In the genomic region with DNA sequence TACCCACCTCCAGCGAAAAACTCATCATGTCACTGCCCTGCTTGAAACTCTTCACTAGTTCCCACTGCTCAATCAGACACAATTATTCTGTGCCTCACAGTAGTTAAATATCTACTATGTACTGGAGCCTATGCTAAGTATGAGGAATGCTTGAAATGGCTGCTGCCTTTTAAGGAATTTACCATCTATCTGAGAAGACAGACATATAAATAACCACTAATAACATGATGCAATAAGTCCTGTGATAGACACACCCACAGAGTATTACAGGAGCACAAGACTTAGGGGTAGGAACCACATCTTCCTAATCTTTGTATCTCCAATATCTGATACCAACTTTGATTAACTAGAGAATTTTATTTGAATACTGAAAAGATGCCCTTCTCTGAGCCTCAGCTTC, we compare ENCODE assay signal across 12 cellular contexts. TPM values are rescaled to one million over a fixed set of nuclear protein-coding genes. Genes with fewer than 3 reads are reported as not detected.
DNase-seq lines count a peak whose midpoint lies in the region; ATAC-seq and TF ChIP-seq lines count a peak whose summit lies in the region.
"Had no signal": no experiment of that assay in that cellular context is flagged by ENCODE, and none has a peak within 500 bp of the region (broad histone marks: within the 10 kb centered on the region; RNA-seq: fewer than 3 reads in every experiment).

No MANE protein-coding gene starts in this region.

- peak overlapping the region in 1 of 59 donors; percentile 41 for H3K27ac ChIP-seq in dorsolateral prefrontal cortex
- H3K27ac ChIP-seq: HL-60, psoas muscle had no signal

- intact Hi-C loops in dorsolateral prefrontal cortex (cut with DNase I) (loop anchor here (1.0 to 10.0 kb wide), 2 partner anchors 37 to 291 kb away; no protein-coding TSS in a partner anchor), natural killer cell (cut with micrococcal nuclease) (loop anchor here (1.0 to 2.0 kb wide), 2 partner anchors 37 to 289 kb away; no protein-coding TSS in a partner anchor)

- peaks cover 28% of the 10 kb centered on the region for H3K4me1 Mint-ChIP-seq in stimulated activated naive CD8-positive, alpha-beta T cell treated with anti-CD3 and anti-CD28 coated beads, Interleukin-15, Interleukin-2, amounts not matched to agents 100 ng/mL and 50 ng/mL, for 24 hours (ENCODE audit: low read depth)
- H3K4me1 Mint-ChIP-seq in natural killer cell, result peaks cover 28 to 34% of the 10 kb centered on the region in 2 donors

- H3K36me3 Mint-ChIP-seq in stimulated activated naive CD8-positive, alpha-beta T cell treated with anti-CD3 and anti-CD28 coated beads, Interleukin-15, Interleukin-2, amounts not matched to agents 100 ng/mL and 50 ng/mL, for 24 hours (ENCODE audit: low read depth), result peaks cover 2% of the 10 kb centered on the region
- no peaks in the 10 kb centered on the region for H3K36me3 Mint-ChIP-seq in natural killer cell

- H3K9me3 Mint-ChIP-seq in stimulated activated naive CD8-positive, alpha-beta T cell treated with anti-CD3 and anti-CD28 coated beads, Interleukin-15, Interleukin-2, amounts not matched to agents 100 ng/mL and 50 ng/mL, for 24 hours, result no peaks in the 10 kb centered on the region
- H3K9me3 Mint-ChIP-seq in natural killer cell, result no peaks in the 10 kb centered on the region
- H3K9me3 Mint-ChIP-seq: activated B cell treated with CpG ODN at 0.5 μM for 24 hours had no signal

- H3K27me3 Mint-ChIP-seq in stimulated activated naive CD8-positive, alpha-beta T cell treated with anti-CD3 and anti-CD28 coated beads, Interleukin-15, Interleukin-2, amounts not matched to agents 100 ng/mL and 50 ng/mL, for 24 hours, result no peaks in the 10 kb centered on the region
- no peaks in the 10 kb centered on the region for H3K27me3 Mint-ChIP-seq in natural killer cell (ENCODE audit: low read depth in 2 of 2)
- H3K27me3 Mint-ChIP-seq: activated B cell treated with CpG ODN at 0.5 μM for 24 hours had no signal

- no peak for DNase-seq in stimulated activated naive CD8-positive, alpha-beta T cell treated with anti-CD3 and anti-CD28 coated beads, Interleukin-15, Interleukin-2, amounts not matched to agents 100 U/mL and 50 U/mL, for 24 hours
- DNase-seq in dorsolateral prefrontal cortex (no peak), natural killer cell (no peak), retina (no peak), NOMO-1 (lab: John Stamatoyannopoulos, UW; ENCODE audit: unreplicated experiment in 2 of 2) (no peak), SW480 (ENCODE audit: low spot score) (no peak), anterior cingulate cortex (lab: John Stamatoyannopoulos, UW) (no peak)
- DNase-seq: activated B cell treated with CpG ODN at 0.5 μM for 24 hours, esophagus squamous epithelium had no signal

- no peak for ATAC-seq in stimulated activated naive CD8-positive, alpha-beta T cell treated with anti-CD3 and anti-CD28 coated beads, Interleukin-15, Interleukin-2, amounts not matched to agents 100 U/mL and 50 U/mL, for 24 hours
- ATAC-seq in natural killer cell, result no peak

- TF ChIP-seq CTCF in dorsolateral prefrontal cortex (IDR thresholded peaks at IDR 0.05 in 54 of 56, conservative IDR thresholded peaks at IDR 0.05 in 2 of 56; ENCODE audit: low read depth in 1 of 56, partially characterized antibody in 56 of 56) (no peak), natural killer cell (IDR thresholded peaks at IDR 0.05) (no peak)

- H3K4me3 Mint-ChIP-seq in stimulated activated naive CD8-positive, alpha-beta T cell treated with anti-CD3 and anti-CD28 coated beads, Interleukin-15, Interleukin-2, amounts not matched to agents 100 ng/mL and 50 ng/mL, for 24 hours, result no peak overlapping the region
- peak overlapping the region; percentile 6 for H3K4me3 Mint-ChIP-seq in natural killer cell
- H3K4me3 Mint-ChIP-seq: activated B cell treated with CpG ODN at 0.5 μM for 24 hours had no signal

- H3K4me3 ChIP-seq in dorsolateral prefrontal cortex, result peak overlapping the region in 36 of 59 donors; percentile 16 to 64 (median 52)

- H3K27ac Mint-ChIP-seq in stimulated activated naive CD8-positive, alpha-beta T cell treated with anti-CD3 and anti-CD28 coated beads, Interleukin-15, Interleukin-2, amounts not matched to agents 100 ng/mL and 50 ng/mL, for 24 hours, result peak overlapping the region; percentile 85
- H3K27ac Mint-ChIP-seq in natural killer cell, result peak overlapping the region in 1 of 2 donors; percentile 58
- H3K27ac Mint-ChIP-seq: activated B cell treated with CpG ODN at 0.5 μM for 24 hours had no signal

- peaks cover 0 to 82% (median 28%) of the 10 kb centered on the region in 45 donors for H3K27me3 ChIP-seq in dorsolateral prefrontal cortex
- H3K27me3 ChIP-seq: esophagus squamous epithelium had no signal

RNA-seq across cellular contexts. Expression of gene SLC25A53, which starts 21.1 kb away (rescaled TPM):
- 10 to 100 TPM in 99 of 120 experiments, 1 to 10 TPM in 21; 6.6 to 23.5 (median 12.7) TPM for total RNA-seq in dorsolateral prefrontal cortex
- 10 to 100 TPM; 10.1 to 20.6 (median 12.8) TPM for total RNA-seq in natural killer cell

RNA-seq across cellular contexts. Expression of gene ZCCHC18, which starts 23.4 kb away (rescaled TPM):
- total RNA-seq in dorsolateral prefrontal cortex (10 to 100 TPM in 61 of 120 experiments, 1 to 10 TPM in 59; 4.4 to 17.6 (median 10.2) TPM), natural killer cell (1 to 10 TPM; 4.4 to 8.9 (median 5.6) TPM)

RNA-seq across cellular contexts. Expression of gene FAM199X, which starts 30.6 kb away (rescaled TPM):
- total RNA-seq in dorsolateral prefrontal cortex, result 10 to 100 TPM; 32.0 to 64.1 (median 48.5) TPM
- total RNA-seq in natural killer cell, result 10 to 100 TPM; 31.9 to 35.9 (median 32.6) TPM

RNA-seq across cellular contexts. Expression of gene TMSB15C, which starts 59.6 kb away (rescaled TPM):
- total RNA-seq in dorsolateral prefrontal cortex (10 to 100 TPM in 3 of 120 experiments, 1 to 10 TPM in 117; 2.5 to 11.6 (median 5.1) TPM), natural killer cell (1 to 10 TPM; 2.0 to 4.1 (median 2.5) TPM)
